In the genomic region with DNA sequence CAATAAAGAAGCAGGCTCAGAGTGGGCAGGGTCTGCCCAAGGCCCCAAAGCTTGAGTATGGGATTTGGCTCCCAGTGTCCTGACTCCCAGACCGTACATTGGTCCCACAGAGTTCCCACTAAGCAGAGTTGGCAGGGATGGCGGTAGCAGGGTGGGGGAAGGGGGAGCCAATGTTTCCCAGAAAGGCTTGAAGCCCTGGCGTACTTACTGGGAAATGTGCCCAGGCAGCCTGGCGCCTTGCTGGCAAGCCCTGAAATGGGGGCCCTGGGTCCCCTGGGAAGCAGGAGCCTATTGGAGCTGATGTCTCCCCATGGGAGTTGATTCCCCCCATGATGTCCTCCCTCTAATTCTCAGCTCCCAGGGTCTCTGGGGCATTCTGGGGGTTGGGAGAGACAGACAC, we compare ENCODE assay signal across 14 cellular contexts. TPM values are rescaled to one million over a fixed set of nuclear protein-coding genes. Genes with fewer than 3 reads are reported as not detected.
A peak's percentile ranks its signal among the peaks of the same experiment; 100 is the strongest.
DNase-seq lines count a peak whose midpoint lies in the region; ATAC-seq and TF ChIP-seq lines count a peak whose summit lies in the region.
"Had no signal": no experiment of that assay in that cellular context is flagged by ENCODE, and none has a peak within 500 bp of the region (broad histone marks: within the 10 kb centered on the region; RNA-seq: fewer than 3 reads in every experiment).

No MANE protein-coding gene starts in this region.

- H3K9ac ChIP-seq in fibroblast of lung (ENCODE audit: insufficient read depth, low read length) (no peak overlapping the region), muscle layer of colon (ENCODE audit: low read length) (peak overlapping the region; percentile 29)
- H3K9ac ChIP-seq: KMS-11 had no signal

- H3K27ac Mint-ChIP-seq in WTC11 (no peak overlapping the region), T-helper 17 cell (no peak overlapping the region)
- H3K27ac Mint-ChIP-seq: stimulated activated naive CD8-positive, alpha-beta T cell treated with anti-CD3 and anti-CD28 coated beads, Interleukin-15, Interleukin-2, amounts not matched to agents 100 ng/mL and 50 ng/mL, for 24 hours had no signal

- H3K9me3 ChIP-seq in fibroblast of lung (ENCODE audit: control insufficient read depth, insufficient read depth, low read depth, low read length) (no peaks in the 10 kb centered on the region), muscle layer of colon (ENCODE audit: low read length) (no peaks in the 10 kb centered on the region), thoracic aorta (no peaks in the 10 kb centered on the region), T-helper 17 cell (ENCODE audit: control insufficient read depth, low read length, poor library complexity, severe bottlenecking) (no peaks in the 10 kb centered on the region)
- H3K9me3 ChIP-seq: body of pancreas had no signal

- H3K27me3 Mint-ChIP-seq in WTC11 (ENCODE audit: low read depth) (no peaks in the 10 kb centered on the region), T-helper 17 cell (peaks cover 7% of the 10 kb centered on the region)

- H3K9me3 Mint-ChIP-seq in WTC11, result no peaks in the 10 kb centered on the region
- H3K9me3 Mint-ChIP-seq: stimulated activated naive CD8-positive, alpha-beta T cell treated with anti-CD3 and anti-CD28 coated beads, Interleukin-15, Interleukin-2, amounts not matched to agents 100 ng/mL and 50 ng/mL, for 24 hours had no signal

- H3K4me1 ChIP-seq in fibroblast of lung (ENCODE audit: control insufficient read depth, extremely low read depth, insufficient read depth, low read length), result peaks cover 63% of the 10 kb centered on the region
- H3K4me1 ChIP-seq in muscle layer of colon (ENCODE audit: insufficient read depth, low read length), result peaks cover 97% of the 10 kb centered on the region
- peaks cover 76 to 95% of the 10 kb centered on the region in 2 donors for H3K4me1 ChIP-seq in thoracic aorta (ENCODE audit: control insufficient read depth in 1 of 2, low read depth in 2 of 2)

- H3K4me1 Mint-ChIP-seq in WTC11 (peaks cover 38% of the 10 kb centered on the region), T-helper 17 cell (peaks cover 20% of the 10 kb centered on the region)

- H3K36me3 Mint-ChIP-seq in WTC11 (no peaks in the 10 kb centered on the region), T-helper 17 cell (ENCODE audit: low read depth) (no peaks in the 10 kb centered on the region)

- CTCF ChIA-PET in WTC11 (lab: Charles Lee), result interaction anchor here (0.8 to 4.7 kb wide), 5 partner anchors 10 to 34 kb away, joined by 3 to 26 read pairs (median 5); no protein-coding TSS in a partner anchor

- H3K4me3 Mint-ChIP-seq in WTC11 (no peak overlapping the region), T-helper 17 cell (no peak overlapping the region)
- H3K4me3 Mint-ChIP-seq: stimulated activated naive CD8-positive, alpha-beta T cell treated with anti-CD3 and anti-CD28 coated beads, Interleukin-15, Interleukin-2, amounts not matched to agents 100 ng/mL and 50 ng/mL, for 24 hours had no signal

- POLR2A ChIA-PET in WTC11 (lab: Charles Lee), result no interaction called here

- H4K20me1 ChIP-seq in fibroblast of lung (ENCODE audit: control insufficient read depth, extremely low read depth, insufficient read depth, low read length), result no peaks in the 10 kb centered on the region

- ATAC-seq in thoracic aorta (ENCODE audit: insufficient number of reproducible peaks, low FRiP score, low read depth), result peak; percentile 49
- no peak for ATAC-seq in GM21528 (IDR thresholded peaks at IDR 0.05; ENCODE audit: low FRiP score, unreplicated experiment)
- no peak for ATAC-seq in WTC11
- no peak for ATAC-seq in T-helper 17 cell
- ATAC-seq: body of pancreas had no signal

- H3K4me3 ChIP-seq in fibroblast of lung (replicated peaks in 1 of 4; ENCODE audit: control extremely low read depth in 1 of 4, insufficient read depth in 1 of 4, low read depth in 3 of 4, low read length in 4 of 4) (no peak overlapping the region), muscle layer of colon (ENCODE audit: low read depth in 1 of 2, low read length in 2 of 2) (peak overlapping the region; percentile 30 to 36), thoracic aorta (peak overlapping the region; percentile 17)
- H3K4me3 ChIP-seq: body of pancreas had no signal

- H3K27ac ChIP-seq in fibroblast of lung (ENCODE audit: insufficient read depth, low read length) (peak overlapping the region; percentile 65), muscle layer of colon (ENCODE audit: low read depth, low read length) (peak overlapping the region; percentile 92), thoracic aorta (peak overlapping the region; percentile 98 to 100)
- H3K27ac ChIP-seq: KMS-11 had no signal

- peak; percentile 60 to 88 for DNase-seq in NCI-H446 (lab: John Stamatoyannopoulos, UW)
- peak in 1 of 2 donors; percentile 39 for DNase-seq in fibroblast of lung (ENCODE audit: low read depth in 2 of 2)
- DNase-seq in thoracic aorta (ENCODE audit: low spot score), result peak; percentile 76
- no peak for DNase-seq in WTC11 (ENCODE audit: low spot score)
- no peak for DNase-seq in HUDEP-2 (lab: John Stamatoyannopoulos, UW; ENCODE audit: unreplicated experiment in 76 of 76)
- no peak for DNase-seq in T-helper 17 cell
- DNase-seq: DMS79, foreskin fibroblast, NCI-H526 treated with DMSO at 0.1 percent for 48 hours had no signal

- H3K27me3 ChIP-seq in fibroblast of lung (ENCODE audit: control insufficient read depth, insufficient read depth, low read length), result no peaks in the 10 kb centered on the region
- H3K27me3 ChIP-seq in muscle layer of colon (ENCODE audit: control insufficient read depth in 1 of 2, insufficient read depth in 2 of 2, low read length in 2 of 2), result no peaks in the 10 kb centered on the region
- H3K27me3 ChIP-seq in thoracic aorta (replicated peaks; ENCODE audit: insufficient read depth), result no peaks in the 10 kb centered on the region
- H3K27me3 ChIP-seq: body of pancreas had no signal

- H3K36me3 ChIP-seq in fibroblast of lung (ENCODE audit: control insufficient read depth, insufficient read depth, low read length) (peaks cover 4% of the 10 kb centered on the region), muscle layer of colon (ENCODE audit: insufficient read depth, low read length) (peaks cover 12% of the 10 kb centered on the region), thoracic aorta (no peaks in the 10 kb centered on the region)

- H3K4me2 ChIP-seq in fibroblast of lung (ENCODE audit: extremely low read depth, insufficient read depth, low read length), result no peak overlapping the region
- H3K4me2 ChIP-seq: KMS-11 had no signal

- no peak for TF ChIP-seq CTCF in fibroblast of lung (conservative IDR thresholded peaks at IDR 0.05 in 1 of 2, IDR thresholded peaks at IDR 0.05 in 1 of 2; ENCODE audit: low read depth in 1 of 2, low read length in 2 of 2)
- no peak for TF ChIP-seq CTCF in thoracic aorta (IDR thresholded peaks at IDR 0.05)
- TF ChIP-seq CTCF in WTC11 (IDR thresholded peaks at IDR 0.05), result no peak

- H3K79me2 ChIP-seq in fibroblast of lung (ENCODE audit: control insufficient read depth, insufficient read depth, low read length), result peaks cover 88% of the 10 kb centered on the region

- no peak overlapping the region for H2AFZ ChIP-seq in fibroblast of lung (ENCODE audit: low read length)

TF ChIP-seq in WTC11, 78 proteins besides CTCF, POLR2A, EP300 and RAD21 (continues in another document):
- TF ChIP-seq, protein P1, sequence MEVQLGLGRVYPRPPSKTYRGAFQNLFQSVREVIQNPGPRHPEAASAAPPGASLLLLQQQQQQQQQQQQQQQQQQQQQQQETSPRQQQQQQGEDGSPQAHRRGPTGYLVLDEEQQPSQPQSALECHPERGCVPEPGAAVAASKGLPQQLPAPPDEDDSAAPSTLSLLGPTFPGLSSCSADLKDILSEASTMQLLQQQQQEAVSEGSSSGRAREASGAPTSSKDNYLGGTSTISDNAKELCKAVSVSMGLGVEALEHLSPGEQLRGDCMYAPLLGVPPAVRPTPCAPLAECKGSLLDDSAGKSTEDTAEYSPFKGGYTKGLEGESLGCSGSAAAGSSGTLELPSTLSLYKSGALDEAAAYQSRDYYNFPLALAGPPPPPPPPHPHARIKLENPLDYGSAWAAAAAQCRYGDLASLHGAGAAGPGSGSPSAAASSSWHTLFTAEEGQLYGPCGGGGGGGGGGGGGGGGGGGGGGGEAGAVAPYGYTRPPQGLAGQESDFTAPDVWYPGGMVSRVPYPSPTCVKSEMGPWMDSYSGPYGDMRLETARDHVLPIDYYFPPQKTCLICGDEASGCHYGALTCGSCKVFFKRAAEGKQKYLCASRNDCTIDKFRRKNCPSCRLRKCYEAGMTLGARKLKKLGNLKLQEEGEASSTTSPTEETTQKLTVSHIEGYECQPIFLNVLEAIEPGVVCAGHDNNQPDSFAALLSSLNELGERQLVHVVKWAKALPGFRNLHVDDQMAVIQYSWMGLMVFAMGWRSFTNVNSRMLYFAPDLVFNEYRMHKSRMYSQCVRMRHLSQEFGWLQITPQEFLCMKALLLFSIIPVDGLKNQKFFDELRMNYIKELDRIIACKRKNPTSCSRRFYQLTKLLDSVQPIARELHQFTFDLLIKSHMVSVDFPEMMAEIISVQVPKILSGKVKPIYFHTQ (CRISPR knock-in tag; IDR thresholded peaks at IDR 0.05), result no peak

RNA-seq across cellular contexts. Expression of gene ARHGEF17, which starts 9.3 kb away (rescaled TPM):
- total RNA-seq in fibroblast of lung (28.2 and 42.8 TPM in 2 replicates), thoracic aorta (100 to 1,000 TPM; 244 to 308 TPM), WTC11 (2021) (16.5 to 18.2 TPM (median 16.9 TPM) in 3 replicates), T-helper 17 cell (under 1 TPM in 1 of 2 donors, not detected in 1; 0.17 TPM)
- 26.5 and 43.1 TPM in 2 replicates for polyA plus RNA-seq in fibroblast of lung
- polyA plus RNA-seq in fibroblast of lung (2012), result 41.8 and 65.2 TPM in 2 replicates
- polyA minus RNA-seq in fibroblast of lung (ENCODE audit: low replicate concordance), result 98.5 and 157 TPM in 2 replicates

RNA-seq across cellular contexts. Expression of gene P2RY6, which starts 45.2 kb away (rescaled TPM):
- total RNA-seq in fibroblast of lung, result 0.26 and 0.33 TPM in 2 replicates
- polyA plus RNA-seq in fibroblast of lung, result 0.12 and 0.24 TPM in 2 replicates
- polyA plus RNA-seq in fibroblast of lung (2012), result 0.10 and 0.22 TPM in 2 replicates
- 0.27 TPM in 1 of 2 replicates, not detected in the other for polyA minus RNA-seq in fibroblast of lung (ENCODE audit: low replicate concordance)
- 10 to 100 TPM in 1 of 2 donors, 1 to 10 TPM in 1; 7.7 to 13.4 TPM for total RNA-seq in thoracic aorta
- total RNA-seq in WTC11 (2021), result 0.11 to 0.16 TPM in 2 of 3 replicates, not detected in the other
- not detected for total RNA-seq in T-helper 17 cell
- total RNA-seq: body of pancreas had no signal

RNA-seq across cellular contexts. Expression of gene RELT, which starts 58.8 kb away (rescaled TPM):
- total RNA-seq in fibroblast of lung, result 0.33 and 0.77 TPM in 2 replicates
- 0.70 and 1.0 TPM in 2 replicates for polyA plus RNA-seq in fibroblast of lung
- polyA plus RNA-seq in fibroblast of lung (2012), result 0.96 and 1.8 TPM in 2 replicates
- 0.85 and 0.90 TPM in 2 replicates for polyA minus RNA-seq in fibroblast of lung (ENCODE audit: low replicate concordance)
- total RNA-seq in thoracic aorta, result 10 to 100 TPM in 1 of 2 donors, 1 to 10 TPM in 1; 6.5 to 14.2 TPM
- 5.7 to 6.7 TPM (median 5.9 TPM) in 3 replicates for total RNA-seq in WTC11 (2021)
- total RNA-seq in T-helper 17 cell, result 100 to 1,000 TPM; 139 to 169 TPM

Comparison
In these comparisons a context has a peak if more than half of its experiments do, and no peak if none do; other contexts are left out.
1. DNase-seq: peak in NCI-H446 (2 of 2) and thoracic aorta (single experiment); none in WTC11 (single experiment), HUDEP-2 (0 of 76) and T-helper 17 cell (0 of 3).
2. H3K4me3 ChIP-seq: peak in muscle layer of colon (2 of 2) and thoracic aorta (single experiment); none in fibroblast of lung (0 of 4).
3. RNA of gene ARHGEF17, which starts 9.3 kb away (total RNA-seq): 244 to 308 TPM in thoracic aorta, 28.2 to 42.8 TPM in fibroblast of lung and 16.5 to 18.2 TPM in WTC11; 0.17 TPM in T-helper 17 cell; every median in the first group is over 10 times any median in the second.
4. RNA of gene RELT, which starts 58.8 kb away (total RNA-seq): 139 to 169 TPM in T-helper 17 cell; 6.5 to 14.2 TPM in thoracic aorta, 5.7 to 6.7 TPM in WTC11 and 0.33 to 0.77 TPM in fibroblast of lung; every median in the first group is over 4 times any median in the second.
5. Peak in every context shown above with its lines, with median percentiles within 50 percentile points of each other: H3K27ac ChIP-seq.